1 cellular context compared by ENCODE assay signal in genomic region chr10:101355307-101355706, GRCh38.
TF ChIP-seq lines count a peak whose summit lies in the region.

No MANE protein-coding gene starts in this region.

TF ChIP-seq in endothelial cell of umbilical vein, 7 proteins besides CTCF, POLR2A, EP300 and RAD21 (continued from another document):
- no peak for TF ChIP-seq MYC (IDR thresholded peaks at IDR 0.05; ENCODE audit: low read depth, low read length)
- TF ChIP-seq EZH2 (IDR thresholded peaks at IDR 0.05; ENCODE audit: borderline replicate concordance, low read depth, low read length, severe bottlenecking), result no peak
- no peak for TF ChIP-seq FOS (IDR thresholded peaks at IDR 0.05; ENCODE audit: borderline replicate concordance, insufficient read depth, low read length)
- TF ChIP-seq POLR2AphosphoS5 (IDR thresholded peaks at IDR 0.05; ENCODE audit: insufficient read depth, low read depth, low read length), result no peak
- no peak for TF ChIP-seq MAX (IDR thresholded peaks at IDR 0.05; ENCODE audit: insufficient read depth, insufficient read length)
- TF ChIP-seq GATA2 (IDR thresholded peaks at IDR 0.05; ENCODE audit: insufficient read depth, insufficient read length, low read depth, low read length), result no peak
TF ChIP-seq in endothelial cell of umbilical vein: peak in this region for 0.
